9 cellular contexts compared by ENCODE assay signal in the genomic region with DNA sequence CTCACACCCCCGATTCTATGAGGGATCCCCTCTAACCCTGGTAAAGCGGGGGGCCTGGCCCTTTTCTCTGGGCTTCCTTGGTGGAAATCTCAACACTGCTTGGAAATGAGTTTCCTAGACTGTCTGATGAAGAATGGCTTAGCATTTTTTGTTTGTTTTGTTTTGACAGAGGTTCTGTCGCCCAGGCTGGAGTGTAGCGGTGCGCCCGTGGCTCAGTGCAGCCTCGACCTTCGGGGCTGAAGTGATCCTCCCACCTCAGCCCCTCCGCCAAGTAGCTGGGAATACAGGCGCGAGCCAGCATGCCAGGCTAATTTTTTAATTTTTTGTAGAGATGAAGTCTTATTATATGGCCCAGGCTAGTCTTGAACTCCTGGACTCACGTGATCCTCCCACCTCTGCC. TPM values are rescaled to one million over a fixed set of nuclear protein-coding genes. Genes with fewer than 3 reads are reported as not detected.
DNase-seq lines count a peak whose midpoint lies in the region; ATAC-seq and TF ChIP-seq lines count a peak whose summit lies in the region.
"Had no signal": no experiment of that assay in that cellular context is flagged by ENCODE, and none has a peak within 500 bp of the region (broad histone marks: within the 10 kb centered on the region; RNA-seq: fewer than 3 reads in every experiment).

No MANE protein-coding gene starts in this region.

- H3K36me3 ChIP-seq in A673 (ENCODE audit: insufficient read depth, low read length, poor library complexity, severe bottlenecking), result no peaks in the 10 kb centered on the region
- no peaks in the 10 kb centered on the region for H3K36me3 ChIP-seq in HUES64 (ENCODE audit: insufficient read depth, low read length)
- H3K36me3 ChIP-seq in ectodermal cell (ENCODE audit: control insufficient read depth, insufficient read depth, low read length), result no peaks in the 10 kb centered on the region

- H3K4me3 ChIP-seq in A673 (ENCODE audit: low read depth, low read length, poor library complexity, severe bottlenecking), result peak overlapping the region; percentile 51
- peak overlapping the region; percentile 87 for H3K4me3 ChIP-seq in HUES64 (ENCODE audit: low read length)
- peak overlapping the region; percentile 55 for H3K4me3 ChIP-seq in ectodermal cell (ENCODE audit: insufficient read depth, low read depth, low read length)

- CTCF ChIA-PET in A673 (lab: Charles Lee), result no interaction called here

- H3K9me3 Mint-ChIP-seq in natural killer cell, result no peaks in the 10 kb centered on the region

- 85% methylated on average over 10 of the region's 12 CpGs for WGBS in HUES64
- WGBS in ectodermal cell, 2 experiments, result 87 to 89% methylated on average over 12 of the region's 12 CpGs

- TF ChIP-seq CTCF in A673 (conservative IDR thresholded peaks at IDR 0.05; ENCODE audit: low read depth, low read length) (no peak), natural killer cell (IDR thresholded peaks at IDR 0.05) (no peak)

- peaks cover 30 to 45% of the 10 kb centered on the region in 2 donors for H3K4me1 Mint-ChIP-seq in natural killer cell

- intact Hi-C loops in A673 (cut with micrococcal nuclease; ENCODE audit: unreplicated experiment) (no loop called here), natural killer cell (cut with micrococcal nuclease) (no loop called here)

- H3K36me3 Mint-ChIP-seq in natural killer cell, result no peaks in the 10 kb centered on the region

- ATAC-seq in natural killer cell (no peak), GM18519 (IDR thresholded peaks at IDR 0.05; ENCODE audit: low FRiP score, unreplicated experiment) (no peak), GM21423 (IDR thresholded peaks at IDR 0.05; ENCODE audit: unreplicated experiment) (no peak), HG02938 (IDR thresholded peaks at IDR 0.05; ENCODE audit: unreplicated experiment) (no peak)

- no peaks in the 10 kb centered on the region for H3K27me3 Mint-ChIP-seq in natural killer cell (ENCODE audit: low read depth in 2 of 2)

- peak overlapping the region; percentile 15 to 80 for H3K27ac Mint-ChIP-seq in natural killer cell

- H3K27me3 ChIP-seq in A673 (replicated peaks; ENCODE audit: insufficient read depth, low read depth, low read length, poor library complexity), result peaks cover 74% of the 10 kb centered on the region
- peaks cover 15% of the 10 kb centered on the region for H3K27me3 ChIP-seq in HUES64 (ENCODE audit: insufficient read depth, low read length)
- peaks cover 51% of the 10 kb centered on the region for H3K27me3 ChIP-seq in ectodermal cell (ENCODE audit: control insufficient read depth, insufficient read depth, low read length, poor library complexity, severe bottlenecking)

- H3K4me3 Mint-ChIP-seq in natural killer cell, result peak overlapping the region; percentile 85

- H3K27ac ChIP-seq in A673 (ENCODE audit: low read depth, low read length, poor library complexity, severe bottlenecking) (no peak overlapping the region), HUES64 (ENCODE audit: low read depth, low read length) (no peak overlapping the region), ectodermal cell (ENCODE audit: insufficient read depth, low read depth, low read length, poor library complexity, severe bottlenecking) (no peak overlapping the region)

- POLR2A ChIA-PET in A673 (lab: Charles Lee; ENCODE audit: low non-redundant PET), result no interaction called here

- H3K4me1 ChIP-seq in A673 (ENCODE audit: insufficient read depth, low read length, poor library complexity, severe bottlenecking) (peaks cover 6% of the 10 kb centered on the region), HUES64 (ENCODE audit: insufficient read depth, low read length) (0 out of 2 replicates have a peak, but pooled peaks cover 7% of the 10 kb centered on the region), ectodermal cell (ENCODE audit: control insufficient read depth, insufficient read depth, low read length) (no peaks in the 10 kb centered on the region)

- BruUV-seq in A673 (replicated peaks; lab: Mats Ljungman, UMichigan), result no TSS peak

- no peak overlapping the region for H3K9ac ChIP-seq in HUES64 (ENCODE audit: low read depth, low read length)

- no peak for DNase-seq in A673 (ENCODE audit: low spot score)
- no peak for DNase-seq in natural killer cell
- DNase-seq in activated CD8-positive, alpha-beta memory T cell treated with anti-CD3 and anti-CD28 coated beads, Interleukin-2, amount 50 U/mL, for 48 hours, result no peak

- no peaks in the 10 kb centered on the region for H3K9me3 ChIP-seq in A673 (ENCODE audit: low read depth, low read length, poor library complexity, severe bottlenecking)
- no peaks in the 10 kb centered on the region for H3K9me3 ChIP-seq in HUES64 (ENCODE audit: insufficient read depth, low read depth, low read length)
- no peaks in the 10 kb centered on the region for H3K9me3 ChIP-seq in ectodermal cell (ENCODE audit: control insufficient read depth, low read length)

RNA-seq across cellular contexts. Expression of a gene that starts 30.3 kb away (rescaled TPM):
- total RNA-seq in A673 (2021), result 0.45 and 0.59 TPM in 2 replicates
- polyA plus RNA-seq in HUES64 (2013, experiment 1 of 2), result 8.7 TPM
- polyA plus RNA-seq in HUES64 (2013, experiment 2 of 2), result 10.0 TPM
- polyA plus RNA-seq in ectodermal cell (2013, experiment 1 of 4), result 2.6 TPM
- polyA plus RNA-seq in ectodermal cell (2013, experiment 2 of 4), result 2.4 TPM
- polyA plus RNA-seq in ectodermal cell (2013, experiment 3 of 4), result 2.2 TPM
- polyA plus RNA-seq in ectodermal cell (2013, experiment 4 of 4), result 2.0 TPM
- total RNA-seq in natural killer cell, result 100 to 1,000 TPM in 2 of 3 donors, 10 to 100 TPM in 1; 83.1 to 157 (median 126) TPM
- total RNA-seq: G401 had no signal

Comparison
In these comparisons a context has a peak if more than half of its experiments do, and no peak if none do; other contexts are left out.
1. RNA of a gene that starts 30.3 kb away (total RNA-seq): 83.1 to 157 TPM in natural killer cell; 0.45 to 0.59 TPM in A673; every median in the first group is over 10 times any median in the second.
2. Peak in every context shown above with its lines, with median percentiles within 50 percentile points of each other: H3K4me3 ChIP-seq.